Comparison of ENCODE assay signal across 8 cellular contexts in genomic region chr12:76346798-76347420, GRCh38. TPM values are rescaled to one million over a fixed set of nuclear protein-coding genes. Genes with fewer than 3 reads are reported as not detected.
A peak's percentile ranks its signal among the peaks of the same experiment; 100 is the strongest.
DNase-seq lines count a peak whose midpoint lies in the region; ATAC-seq and TF ChIP-seq lines count a peak whose summit lies in the region.

No MANE protein-coding gene starts in this region.

- H3K36me3 Mint-ChIP-seq in activated B cell treated with CpG ODN at 0.5 μM for 24 hours (ENCODE audit: low read depth): peaks cover 16% of the 10 kb centered on the region

- peak overlapping the region; percentile 80 for H3K9ac ChIP-seq in DND-41 (ENCODE audit: low read depth, low read length)

- POLR2A ChIA-PET in activated B cell treated with CpG ODN at 0.5 μM for 24 hours (lab: Charles Lee): interaction anchor here (0.8 to 2.3 kb wide), 3 partner anchors 263 to 836 kb away, joined by 4 to 26 read pairs (median 14); partner anchors contain the start of genes KRR1, NAP1L1 and PHLDA1

- no peak for DNase-seq in DND-41
- DNase-seq in NCI-H1105 treated with DMSO at 0.1 percent for 48 hours (lab: John Stamatoyannopoulos, UW): peak; percentile 18
- no peak for DNase-seq in activated B cell treated with CpG ODN at 0.5 μM for 24 hours
- peak; percentile 74 for DNase-seq in fibroblast of villous mesenchyme (ENCODE audit: low read depth)
- DNase-seq in pons (ENCODE audit: low spot score): peak; percentile 94

- CTCF ChIA-PET in activated B cell treated with CpG ODN at 0.5 μM for 24 hours (lab: Charles Lee): interaction anchor here (0.8 to 3.3 kb wide), 4 partner anchors 188 to 821 kb away, joined by 3 to 15 read pairs (median 4); no protein-coding TSS in a partner anchor

- no peaks in the 10 kb centered on the region for H4K20me1 ChIP-seq in DND-41 (ENCODE audit: insufficient read depth, low read length)

- peaks cover 28% of the 10 kb centered on the region for H3K4me1 ChIP-seq in DND-41 (ENCODE audit: insufficient read depth, low read length)

- H2AFZ ChIP-seq in DND-41 (ENCODE audit: low read depth, low read length): no peak overlapping the region

- intact Hi-C loops in activated B cell treated with CpG ODN at 0.5 μM for 24 hours (cut with micrococcal nuclease): loop anchor here (5.0 to 10.0 kb wide), 5 partner anchors 175 to 1015 kb away; partner anchors contain the start of genes CAPS2, E2F7, GLIPR1 and GLIPR1L1

- H3K79me2 ChIP-seq in DND-41 (ENCODE audit: insufficient read depth, low read length): peaks cover 17% of the 10 kb centered on the region

- H3K9me3 Mint-ChIP-seq in activated B cell treated with CpG ODN at 0.5 μM for 24 hours: no peaks in the 10 kb centered on the region

- H3K4me1 Mint-ChIP-seq in activated B cell treated with CpG ODN at 0.5 μM for 24 hours: peaks cover 35% of the 10 kb centered on the region

- peak overlapping the region; percentile 86 for H3K4me2 ChIP-seq in DND-41 (ENCODE audit: insufficient read depth, low read length)

- peak overlapping the region in 1 of 2 experiments; percentile 96; a peak in 2 of 4 replicates for H3K4me3 ChIP-seq in DND-41 (ENCODE audit: low read depth in 1 of 2, low read length in 2 of 2)
- peak overlapping the region; percentile 83 for H3K4me3 ChIP-seq in fibroblast of villous mesenchyme (ENCODE audit: low read depth, low read length)

- H3K27me3 ChIP-seq in DND-41 (ENCODE audit: insufficient read depth, low read length, poor library complexity): no peaks in the 10 kb centered on the region

- H3K27ac Mint-ChIP-seq in activated B cell treated with CpG ODN at 0.5 μM for 24 hours: peak overlapping the region; percentile 93

- peak overlapping the region; percentile 91; the same call in 1 of the 2 replicates for H3K27ac ChIP-seq in DND-41 (ENCODE audit: low read length)

- H3K27me3 Mint-ChIP-seq in activated B cell treated with CpG ODN at 0.5 μM for 24 hours: no peaks in the 10 kb centered on the region

- H3K4me3 Mint-ChIP-seq in activated B cell treated with CpG ODN at 0.5 μM for 24 hours: peak overlapping the region; percentile 95

- H3K9me3 ChIP-seq in DND-41 (ENCODE audit: insufficient read depth, low read length, severe bottlenecking): no peaks in the 10 kb centered on the region

- H3K36me3 ChIP-seq in DND-41 (ENCODE audit: insufficient read depth, low read length): no peaks in the 10 kb centered on the region; the same call in 1 of the 2 replicates

- no peak for ATAC-seq in DND-41 (ENCODE audit: insufficient read depth, low read depth)
- ATAC-seq in GM21367 (IDR thresholded peaks at IDR 0.05; ENCODE audit: unreplicated experiment): peak; percentile 37
- no peak for ATAC-seq in activated B cell treated with CpG ODN at 0.5 μM for 24 hours (ENCODE audit: low read depth)
- ATAC-seq in HG02623 (IDR thresholded peaks at IDR 0.05; ENCODE audit: unreplicated experiment): no peak
- ATAC-seq in HG02571 (IDR thresholded peaks at IDR 0.05; ENCODE audit: unreplicated experiment): no peak

- TF ChIP-seq CTCF in DND-41 (IDR thresholded peaks at IDR 0.05; ENCODE audit: borderline replicate concordance, extremely low read depth, low read length, poor library complexity, severe bottlenecking): peak; percentile 10
- no peak for TF ChIP-seq CTCF in activated B cell treated with CpG ODN at 0.5 μM for 24 hours (IDR thresholded peaks at IDR 0.05)
- TF ChIP-seq CTCF in fibroblast of villous mesenchyme (IDR thresholded peaks at IDR 0.05; ENCODE audit: insufficient read depth, low read depth, low read length): peak; percentile 54

RNA-seq across cellular contexts. Expression of gene BBS10, which starts 1.3 kb away (rescaled TPM):
- total RNA-seq in activated B cell treated with CpG ODN at 0.5 μM for 24 hours (7.9 and 8.0 TPM in 2 replicates), fibroblast of villous mesenchyme (5.2 and 13.8 TPM in 2 replicates)

Comparison
In these comparisons a context has a peak if more than half of its experiments do, and no peak if none do; other contexts are left out.
1. DNase-seq: peak in NCI-H1105 treated with DMSO at 0.1 percent for 48 hours (single experiment), fibroblast of villous mesenchyme (single experiment) and pons (single experiment); none in DND-41 (single experiment) and activated B cell treated with CpG ODN at 0.5 μM for 24 hours (single experiment).